In the genomic region with DNA sequence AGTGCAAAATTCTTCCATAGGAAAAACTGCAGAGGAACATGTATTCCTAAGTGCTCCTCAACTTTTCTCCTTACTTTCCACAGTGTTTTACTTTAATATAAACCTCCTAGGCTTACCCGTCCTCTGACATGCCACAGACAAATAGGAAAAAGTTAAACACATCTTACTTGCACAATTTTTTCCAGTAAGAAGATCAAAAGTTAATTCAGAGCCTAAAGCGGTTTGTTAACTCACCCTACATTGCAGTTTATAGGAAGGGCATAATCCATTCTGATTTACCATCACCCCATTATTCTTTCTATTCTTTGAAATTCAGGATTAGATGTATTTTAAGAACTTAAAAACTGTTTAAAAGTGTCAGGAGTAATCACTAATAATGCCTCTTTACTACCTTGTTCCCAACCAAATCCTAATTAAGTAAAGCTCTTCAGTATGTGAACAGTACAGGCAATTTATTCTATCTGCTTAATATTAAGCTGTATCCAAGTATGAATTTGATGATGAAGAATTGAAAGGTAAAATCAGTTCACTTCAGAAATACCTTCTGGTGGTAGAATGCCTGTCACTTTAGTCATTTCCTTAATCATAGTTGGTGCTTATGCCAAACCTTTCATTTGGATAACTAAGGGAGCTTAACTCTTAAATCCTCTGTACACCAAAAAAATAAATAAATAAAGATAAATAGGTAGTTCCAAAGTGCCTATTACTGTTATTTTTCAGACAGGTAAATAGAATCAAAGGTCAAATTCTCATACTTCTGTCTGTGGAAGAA, we compare ENCODE assay signal across 1 cellular context.
TF ChIP-seq lines count a peak whose summit lies in the region.

No MANE protein-coding gene starts in this region.

TF ChIP-seq in IMR-90, 13 proteins besides CTCF, POLR2A, EP300 and RAD21 (continued from another document):
- TF ChIP-seq NFE2L2 (IDR thresholded peaks at IDR 0.05; ENCODE audit: low read depth, low read length) (no peak), CEBPB (IDR thresholded peaks at IDR 0.05; ENCODE audit: low read depth, low read length) (no peak)
